In the genomic region with DNA sequence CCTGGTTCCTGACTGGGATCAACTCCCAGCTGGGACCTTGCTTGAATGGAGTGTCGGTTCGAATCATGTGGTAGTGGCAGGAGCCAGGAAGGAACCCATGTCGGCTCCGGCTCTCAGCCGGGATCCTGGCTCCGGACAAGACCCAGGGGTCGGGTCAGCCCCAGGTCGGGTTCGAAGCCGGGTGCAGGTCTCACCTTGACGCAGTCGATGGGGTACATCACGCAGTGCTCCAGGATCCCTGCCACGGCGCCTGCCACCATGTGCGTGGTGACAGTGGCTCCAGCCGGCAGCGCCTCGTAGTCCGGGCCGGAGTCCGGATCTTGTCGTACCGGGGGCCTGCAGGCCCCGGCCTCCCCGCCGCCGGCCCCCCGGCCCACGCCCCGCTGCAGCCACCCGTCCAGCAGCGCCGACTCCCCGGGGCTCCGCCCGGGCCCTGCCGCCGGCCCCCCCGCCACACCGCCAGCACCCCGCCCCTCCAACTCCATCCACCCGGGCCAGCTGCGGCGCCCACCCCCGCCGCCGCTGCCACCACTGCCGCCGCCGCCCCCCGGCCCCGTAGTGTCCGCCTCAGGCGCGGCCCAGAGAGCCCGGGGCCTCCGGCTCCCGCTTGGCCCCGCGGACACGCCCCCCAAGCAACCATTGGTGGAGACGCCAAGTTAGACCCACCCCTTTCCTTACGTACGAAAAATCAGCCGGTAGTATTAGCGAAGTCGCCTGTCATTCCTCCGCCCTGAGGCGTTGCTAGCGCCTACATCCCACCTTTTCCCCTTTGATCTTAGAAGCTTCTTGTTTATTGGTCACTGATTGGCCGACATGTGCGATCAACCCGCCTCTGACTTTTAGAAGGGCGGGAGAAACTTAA, we compare ENCODE assay signal across 8 cellular contexts. TPM values are rescaled to one million over a fixed set of nuclear protein-coding genes. Genes with fewer than 3 reads are reported as not detected.
DNase-seq lines count a peak whose midpoint lies in the region; ATAC-seq and TF ChIP-seq lines count a peak whose summit lies in the region.

A gene with protein sequence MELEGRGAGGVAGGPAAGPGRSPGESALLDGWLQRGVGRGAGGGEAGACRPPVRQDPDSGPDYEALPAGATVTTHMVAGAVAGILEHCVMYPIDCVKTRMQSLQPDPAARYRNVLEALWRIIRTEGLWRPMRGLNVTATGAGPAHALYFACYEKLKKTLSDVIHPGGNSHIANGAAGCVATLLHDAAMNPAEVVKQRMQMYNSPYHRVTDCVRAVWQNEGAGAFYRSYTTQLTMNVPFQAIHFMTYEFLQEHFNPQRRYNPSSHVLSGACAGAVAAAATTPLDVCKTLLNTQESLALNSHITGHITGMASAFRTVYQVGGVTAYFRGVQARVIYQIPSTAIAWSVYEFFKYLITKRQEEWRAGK (minus strand): TSS at position 589 of the 862 bp plus-strand sequence. CDS start 104 bp downstream, at position 485.

- peak within 1 kb of the TSS; percentile 86 for H2AFZ ChIP-seq in SK-N-SH (ENCODE audit: low read depth)

- H3K4me1 ChIP-seq in SK-N-SH (ENCODE audit: control insufficient read depth in 1 of 2, insufficient read depth in 2 of 2, low read depth in 1 of 2, low read length in 1 of 2) (peaks cover 5 to 17% of the 10 kb centered on the region in 2 experiments; a peak in 3 of 4 replicates), duodenal mucosa (ENCODE audit: control insufficient read depth in 1 of 2, insufficient read depth in 2 of 2, low read length in 2 of 2) (peaks cover 22 to 39% of the 10 kb centered on the region in 2 donors), right lobe of liver (peaks cover 0 to 21% (median 9%) of the 10 kb centered on the region in 4 donors)

- DNase-seq in SK-N-SH (peak; percentile 95), NCI-H748 (lab: John Stamatoyannopoulos, UW; ENCODE audit: unreplicated experiment) (peak; percentile 99), right lobe of liver (peak; percentile 94 to 97 (median 97))
- peak; percentile 53 for DNase-seq in activated CD4-positive, alpha-beta memory T cell treated with anti-CD3 and anti-CD28 coated beads for 36 hours
- peak; percentile 86 to 94 for DNase-seq in stimulated activated CD4-positive, alpha-beta T cell treated with anti-CD3 and anti-CD28 coated beads, Interleukin-4, amount 100 ng/mL, for 4 hours

- H3K4me3 Mint-ChIP-seq in activated CD4-positive, alpha-beta memory T cell treated with anti-CD3 and anti-CD28 coated beads for 36 hours = peak within 1 kb of the TSS; percentile 85

- peak within 1 kb of the TSS; percentile 94 for H3K9ac ChIP-seq in SK-N-SH
- peak within 1 kb of the TSS; percentile 78 to 92 for H3K9ac ChIP-seq in duodenal mucosa (ENCODE audit: low read depth in 1 of 2, low read length in 2 of 2)

- H3F3A ChIP-seq in SK-N-SH (replicated peaks; ENCODE audit: insufficient read depth) = peaks cover 13% of the 10 kb centered on the region

- H3K9me3 ChIP-seq in SK-N-SH (no peaks in the 10 kb centered on the region), duodenal mucosa (ENCODE audit: control insufficient read depth in 1 of 2, low read length in 2 of 2) (no peaks in the 10 kb centered on the region), right lobe of liver (no peaks in the 10 kb centered on the region)

- no peaks in the 10 kb centered on the region for H3K27me3 Mint-ChIP-seq in activated CD4-positive, alpha-beta memory T cell treated with anti-CD3 and anti-CD28 coated beads for 36 hours

- H3K4me3 ChIP-seq in SK-N-SH (ENCODE audit: low read depth in 2 of 2, low read length in 1 of 2) (peak within 1 kb of the TSS; percentile 75 to 93), duodenal mucosa (ENCODE audit: low read depth in 1 of 2, low read length in 2 of 2) (peak within 1 kb of the TSS; percentile 87 to 93), right lobe of liver (peak within 1 kb of the TSS; percentile 74 to 81 (median 80))

- WGBS in SK-N-SH (ENCODE audit: low lambda C conversion rate) = under 1% methylated on average over 48 of the region's 75 CpGs
- 2% methylated on average over 20 of the region's 75 CpGs for WGBS in right lobe of liver (ENCODE audit: insufficient coverage, low coverage, low lambda C conversion rate, missing lambda C conversion rate)

- CTCF ChIA-PET in SK-N-SH (lab: Yijun Ruan, JAX) = interaction anchor here (0.9 to 6.6 kb wide), 6 partner anchors 8 to 184 kb away, joined by 3 to 46 read pairs (median 13); no protein-coding TSS in a partner anchor
- CTCF ChIA-PET in activated CD4-positive, alpha-beta memory T cell treated with anti-CD3 and anti-CD28 coated beads for 36 hours (lab: Charles Lee) = interaction anchor here (0.6 to 8.9 kb wide), 5 partner anchors 39 to 184 kb away, joined by 3 to 106 read pairs (median 3); a partner anchor contains a TSS

- no peak for TF ChIP-seq RAD21 in SK-N-SH (IDR thresholded peaks at IDR 0.05; ENCODE audit: low read length)

- H3K9me2 ChIP-seq in SK-N-SH = no peaks in the 10 kb centered on the region

- H3K36me3 Mint-ChIP-seq in activated CD4-positive, alpha-beta memory T cell treated with anti-CD3 and anti-CD28 coated beads for 36 hours = peaks cover 22% of the 10 kb centered on the region

- H3K27ac Mint-ChIP-seq in activated CD4-positive, alpha-beta memory T cell treated with anti-CD3 and anti-CD28 coated beads for 36 hours = peak within 1 kb of the TSS; percentile 96

- peak within 1 kb of the TSS; percentile 87 for H3K4me2 ChIP-seq in SK-N-SH

- H3K4me1 Mint-ChIP-seq in activated CD4-positive, alpha-beta memory T cell treated with anti-CD3 and anti-CD28 coated beads for 36 hours (ENCODE audit: low read depth) = peaks cover 45% of the 10 kb centered on the region

- no peak for ATAC-seq in SK-N-SH treated with all-trans-retinoic acid at 6 μM for 48 hours
- peak; percentile 79 for ATAC-seq in HG03442 (IDR thresholded peaks at IDR 0.05; ENCODE audit: unreplicated experiment)
- ATAC-seq in right lobe of liver = peak; percentile 76 to 89 (median 82)

- TF ChIP-seq CTCF in SK-N-SH (IDR thresholded peaks at IDR 0.05) (no peak), right lobe of liver (IDR thresholded peaks at IDR 0.05) (no peak)

- POLR2A ChIA-PET in SK-N-SH (lab: Yijun Ruan, JAX) = interaction anchor here (1.0 to 1.2 kb wide), 2 partner anchors 39 to 189 kb away, joined by 3 to 6 read pairs; a partner anchor contains a TSS
- POLR2A ChIA-PET in activated CD4-positive, alpha-beta memory T cell treated with anti-CD3 and anti-CD28 coated beads for 36 hours (lab: Charles Lee) = interaction anchor here (1.0 to 5.2 kb wide), 4 partner anchors 40 to 190 kb away, joined by 4 to 55 read pairs (median 22); a partner anchor contains a TSS

- no peaks in the 10 kb centered on the region for H3K9me3 Mint-ChIP-seq in activated CD4-positive, alpha-beta memory T cell treated with anti-CD3 and anti-CD28 coated beads for 36 hours

- TF ChIP-seq EP300 in SK-N-SH (IDR thresholded peaks at IDR 0.05; ENCODE audit: borderline replicate concordance in 1 of 2, low read depth in 1 of 2, low read length in 1 of 2) = no peak

- H4K20me1 ChIP-seq in SK-N-SH (ENCODE audit: insufficient read depth) = peaks cover 15% of the 10 kb centered on the region; the same call in 1 of the 2 replicates

- H3K79me2 ChIP-seq in SK-N-SH (ENCODE audit: insufficient read depth) = peaks cover 47% of the 10 kb centered on the region

- TF ChIP-seq POLR2A in right lobe of liver (IDR thresholded peaks at IDR 0.05) = no peak

- peaks cover 4% of the 10 kb centered on the region in 2 experiments for H3K36me3 ChIP-seq in SK-N-SH (replicated peaks in 1 of 2; ENCODE audit: control insufficient read depth in 1 of 2, insufficient read depth in 2 of 2, low read length in 1 of 2)
- no peaks in the 10 kb centered on the region for H3K36me3 ChIP-seq in duodenal mucosa (ENCODE audit: control insufficient read depth in 1 of 2, insufficient read depth in 2 of 2, low read length in 2 of 2)
- no peaks in the 10 kb centered on the region for H3K36me3 ChIP-seq in right lobe of liver

- no peaks in the 10 kb centered on the region for H3K27me3 ChIP-seq in SK-N-SH (ENCODE audit: insufficient read depth)
- H3K27me3 ChIP-seq in duodenal mucosa (ENCODE audit: control insufficient read depth in 1 of 2, insufficient read depth in 2 of 2, low read length in 2 of 2) = no peaks in the 10 kb centered on the region
- no peaks in the 10 kb centered on the region for H3K27me3 ChIP-seq in right lobe of liver

- intact Hi-C loops in activated CD4-positive, alpha-beta memory T cell treated with anti-CD3 and anti-CD28 coated beads for 36 hours (cut with micrococcal nuclease) = loop anchor here (1.0 to 5.0 kb wide), 8 partner anchors 39 to 1486 kb away; a partner anchor contains a TSS
- intact Hi-C loops in right lobe of liver (cut with DNase I) = loop anchor here (10.0 kb wide), 3 partner anchors 75 to 225 kb away; no protein-coding TSS in a partner anchor

- H3K27ac ChIP-seq in SK-N-SH (ENCODE audit: low read depth in 2 of 2, low read length in 1 of 2) (peak within 1 kb of the TSS; percentile 97 to 98), duodenal mucosa (ENCODE audit: low read depth, low read length) (peak within 1 kb of the TSS; percentile 97), right lobe of liver (peak within 1 kb of the TSS; percentile 94 to 98 (median 97))

TF ChIP-seq in SK-N-SH, 30 proteins besides CTCF, POLR2A, EP300 and RAD21 (continues in another document):
- TF ChIP-seq NFIC (IDR thresholded peaks at IDR 0.05; ENCODE audit: borderline replicate concordance) = no peak
- TF ChIP-seq RFX5 (IDR thresholded peaks at IDR 0.05; ENCODE audit: low read length) = peak; percentile 77; the same call in 1 of the 2 replicates
- 0 out of 2 replicates have a peak, but pooled peaks have one; percentile 2 for TF ChIP-seq RCOR1 (IDR thresholded peaks at IDR 0.05; ENCODE audit: low read length)

TF ChIP-seq in SK-N-SH treated with all-trans-retinoic acid at 6 μM for 48 hours, 23 proteins besides CTCF, POLR2A, EP300 and RAD21 (continues in another document):
- TF ChIP-seq, protein P1, sequence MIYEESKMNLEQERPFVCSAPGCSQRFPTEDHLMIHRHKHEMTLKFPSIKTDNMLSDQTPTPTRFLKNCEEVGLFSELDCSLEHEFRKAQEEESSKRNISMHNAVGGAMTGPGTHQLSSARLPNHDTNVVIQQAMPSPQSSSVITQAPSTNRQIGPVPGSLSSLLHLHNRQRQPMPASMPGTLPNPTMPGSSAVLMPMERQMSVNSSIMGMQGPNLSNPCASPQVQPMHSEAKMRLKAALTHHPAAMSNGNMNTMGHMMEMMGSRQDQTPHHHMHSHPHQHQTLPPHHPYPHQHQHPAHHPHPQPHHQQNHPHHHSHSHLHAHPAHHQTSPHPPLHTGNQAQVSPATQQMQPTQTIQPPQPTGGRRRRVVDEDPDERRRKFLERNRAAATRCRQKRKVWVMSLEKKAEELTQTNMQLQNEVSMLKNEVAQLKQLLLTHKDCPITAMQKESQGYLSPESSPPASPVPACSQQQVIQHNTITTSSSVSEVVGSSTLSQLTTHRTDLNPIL (CRISPR knock-in tag; IDR thresholded peaks at IDR 0.05; ENCODE audit: low read depth) = no peak
- no peak for TF ChIP-seq ARNTL (CRISPR knock-in tag; IDR thresholded peaks at IDR 0.05; ENCODE audit: borderline replicate concordance, low read depth)

RNA-seq across cellular contexts. Expression of the gene that starts here (rescaled TPM):
- 23.8 and 34.3 TPM in 2 replicates for polyA plus RNA-seq in SK-N-SH (2012; rRNA removed)
- 8.2 and 14.4 TPM in 2 replicates for polyA plus RNA-seq in SK-N-SH (2012; cell fraction: cytosol; rRNA removed)
- polyA plus RNA-seq in SK-N-SH (2012; cell fraction: nucleus; rRNA removed) = 107 and 158 TPM in 2 replicates
- total RNA-seq in activated CD4-positive, alpha-beta memory T cell treated with anti-CD3 and anti-CD28 coated beads for 36 hours = 10 to 100 TPM; 69.9 to 70.9 TPM
- total RNA-seq in right lobe of liver = 10 to 100 TPM; 17.1 to 33.8 (median 23.4) TPM
